In the genomic region with DNA sequence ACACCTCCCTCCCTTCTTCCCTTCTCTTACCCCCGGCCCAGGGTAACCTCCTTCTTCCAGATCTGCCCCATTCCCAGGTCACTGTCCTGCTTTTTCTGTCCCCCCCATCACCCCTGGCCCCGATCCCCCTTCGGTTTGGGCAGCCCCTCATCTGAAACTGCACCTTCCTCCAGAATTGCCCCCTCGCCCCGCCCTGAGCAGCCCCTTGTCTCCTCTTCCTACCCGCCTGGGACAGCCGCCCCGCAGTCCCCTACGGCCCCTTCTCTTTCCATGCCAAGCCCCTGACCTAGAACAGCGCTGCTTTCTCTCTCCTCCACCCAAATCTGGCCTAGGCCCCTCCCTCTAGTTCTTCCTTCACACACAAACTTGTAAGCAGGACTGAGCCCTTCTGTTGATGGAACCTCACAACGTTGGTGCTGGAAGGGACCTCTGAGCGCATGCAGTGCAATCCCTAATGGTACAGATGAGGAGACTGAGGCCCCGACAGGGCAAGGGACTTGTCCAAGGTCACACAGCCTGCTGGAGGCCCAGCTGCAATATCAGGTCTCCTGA, we compare ENCODE assay signal across 8 cellular contexts.
DNase-seq lines count a peak whose midpoint lies in the region; ATAC-seq lines count a peak whose summit lies in the region.

No MANE protein-coding gene starts in this region.

- peak overlapping the region; percentile 77 for H3K4me3 ChIP-seq in adipocyte (ENCODE audit: low read length)
- peak overlapping the region; percentile 80 for H3K4me3 ChIP-seq in iPS-20b (ENCODE audit: low read length)

- no peak for ATAC-seq in stimulated activated naive B cell treated with anti-CD40 and anti-IgM and Interleukin-4, amounts not matched to agents 10 μg/mL and 1 μg/mL and 100 μg/mL, for 72 hours (replicated peaks)
- no peak for ATAC-seq in HG02588 (IDR thresholded peaks at IDR 0.05; ENCODE audit: unreplicated experiment)
- ATAC-seq in GM19455 (IDR thresholded peaks at IDR 0.05; ENCODE audit: unreplicated experiment): no peak

- H3K4me1 ChIP-seq in adipocyte (ENCODE audit: control insufficient read depth, insufficient read depth, low read length): peaks cover 40% of the 10 kb centered on the region
- H3K4me1 ChIP-seq in iPS-20b (ENCODE audit: insufficient read depth, low read length): no peaks in the 10 kb centered on the region

- H3K9me3 Mint-ChIP-seq in stimulated activated naive B cell treated with anti-CD40 and anti-IgM and Interleukin-4, amounts not matched to agents 10 μg/mL and 1 μg/mL and 100 μg/mL, for 72 hours: no peaks in the 10 kb centered on the region

- H3K9ac ChIP-seq in adipocyte (ENCODE audit: low read length) (peak overlapping the region; percentile 90), iPS-20b (ENCODE audit: low read depth, low read length) (peak overlapping the region; percentile 87; the same call in 1 of the 2 replicates)

- DNase-seq in AG20443 (ENCODE audit: low spot score) (peak; percentile 28), KBM-7 (peak; percentile 23), adipocyte (ENCODE audit: low read depth) (peak; percentile 55), pons (ENCODE audit: low spot score) (no peak)
- DNase-seq in stimulated activated naive B cell treated with anti-CD40 and anti-IgM and Interleukin-4, amounts not matched to agents 10 μg/mL and 1 μg/mL and 100 μg/mL, for 72 hours: peak; percentile 6

- H3K36me3 ChIP-seq in adipocyte (ENCODE audit: control insufficient read depth, insufficient read depth, low read length, severe bottlenecking): peaks cover 9% of the 10 kb centered on the region
- H3K36me3 ChIP-seq in iPS-20b (ENCODE audit: insufficient read depth, low read depth, low read length): peaks cover 21% of the 10 kb centered on the region

- H3K27me3 ChIP-seq in adipocyte (replicated peaks; ENCODE audit: control insufficient read depth, insufficient read depth, low read length) (no peaks in the 10 kb centered on the region), iPS-20b (ENCODE audit: insufficient read depth, low read length) (no peaks in the 10 kb centered on the region)

- in situ Hi-C loops in KBM-7 (cut with MboI; ENCODE audit: low pct_unique_long_range_greater_than_20kb, low sequenced_read_pairs): no loop called here

- no peak overlapping the region for H3K27ac ChIP-seq in iPS-20b (ENCODE audit: low read length)

- peak overlapping the region; percentile 86 to 87 for H3K4me3 Mint-ChIP-seq in stimulated activated naive B cell treated with anti-CD40 and anti-IgM and Interleukin-4, amounts not matched to agents 10 μg/mL and 1 μg/mL and 100 μg/mL, for 72 hours

- H3K27me3 Mint-ChIP-seq in stimulated activated naive B cell treated with anti-CD40 and anti-IgM and Interleukin-4, amounts not matched to agents 10 μg/mL and 1 μg/mL and 100 μg/mL, for 72 hours: no peaks in the 10 kb centered on the region

- H3K9me3 ChIP-seq in adipocyte (ENCODE audit: control insufficient read depth, low read length) (no peaks in the 10 kb centered on the region), iPS-20b (ENCODE audit: insufficient read depth, low read depth, low read length) (no peaks in the 10 kb centered on the region)

- H3K36me3 Mint-ChIP-seq in stimulated activated naive B cell treated with anti-CD40 and anti-IgM and Interleukin-4, amounts not matched to agents 10 μg/mL and 1 μg/mL and 100 μg/mL, for 72 hours: peaks cover 10 to 18% of the 10 kb centered on the region in 2 donors

- peaks cover 26 to 43% of the 10 kb centered on the region in 2 donors for H3K4me1 Mint-ChIP-seq in stimulated activated naive B cell treated with anti-CD40 and anti-IgM and Interleukin-4, amounts not matched to agents 10 μg/mL and 1 μg/mL and 100 μg/mL, for 72 hours

- peak overlapping the region; percentile 39 for H3K27ac Mint-ChIP-seq in stimulated activated naive B cell treated with anti-CD40 and anti-IgM and Interleukin-4, amounts not matched to agents 10 μg/mL and 1 μg/mL and 100 μg/mL, for 72 hours
